Comparison of ENCODE assay signal across 3 cellular contexts in genomic region chr6:64727075-64727474, GRCh38.
TF ChIP-seq lines count a peak whose summit lies in the region.

No MANE protein-coding gene starts in this region.

TF ChIP-seq in HepG2, 621 proteins besides CTCF, POLR2A, EP300 and RAD21:
- TF ChIP-seq ZNF788 (CRISPR knock-in tag; IDR thresholded peaks at IDR 0.05; ENCODE audit: borderline replicate concordance) (no peak), CEBPB (IDR thresholded peaks at IDR 0.05; ENCODE audit: borderline replicate concordance, low read depth, low read length) (peak; percentile 77; the same call in 1 of the 2 replicates), NFE2 (CRISPR knock-in tag; IDR thresholded peaks at IDR 0.05) (no peak), ZNF496 (CRISPR knock-in tag; IDR thresholded peaks at IDR 0.05; ENCODE audit: insufficient replicate concordance) (no peak)
TF ChIP-seq in HepG2: peak in this region for 1.

TF ChIP-seq in IMR-90, 13 proteins besides CTCF, POLR2A, EP300 and RAD21:
- TF ChIP-seq CEBPB (IDR thresholded peaks at IDR 0.05; ENCODE audit: low read depth, low read length) (peak; percentile 58; the same call in 1 of the 2 replicates), BHLHE40 (IDR thresholded peaks at IDR 0.05; ENCODE audit: low read depth, low read length) (no peak)

TF ChIP-seq in H1, 55 proteins besides CTCF, POLR2A, EP300 and RAD21:
- TF ChIP-seq HDAC6 (IDR thresholded peaks at IDR 0.05; ENCODE audit: low read depth, low read length) (no peak), KDM1A (IDR thresholded peaks at IDR 0.05; ENCODE audit: borderline replicate concordance, low read length) (no peak), RFX5 (IDR thresholded peaks at IDR 0.05; ENCODE audit: borderline replicate concordance, low read depth, low read length) (no peak), CEBPB (IDR thresholded peaks at IDR 0.05; ENCODE audit: low read depth, low read length) (peak; percentile 36; the same call in 1 of the 2 replicates), RBBP5 (IDR thresholded peaks at IDR 0.05; ENCODE audit: borderline replicate concordance, low read depth, low read length) (no peak), CHD1 (IDR thresholded peaks at IDR 0.05; ENCODE audit: low read depth, low read length) (no peak)
